Comparison of ENCODE assay signal across 20 cellular contexts in genomic region chr4:120520761-120521160, GRCh38.
"Had no signal": no experiment of that assay in that cellular context is flagged by ENCODE, and none has a peak within 500 bp of the region (broad histone marks: within the 10 kb centered on the region; RNA-seq: fewer than 3 reads in every experiment).

No MANE protein-coding gene starts in this region.

- H3K9me3 ChIP-seq: adrenal gland, MG63 had no signal

- H3K9me3 Mint-ChIP-seq: activated naive CD8-positive, alpha-beta T cell treated with anti-CD3 and anti-CD28 coated beads, Interleukin-2, amount 10 ng/mL, durations not matched to agents 7 days and 5 days had no signal

- H3K36me3 Mint-ChIP-seq: activated naive CD8-positive, alpha-beta T cell treated with anti-CD3 and anti-CD28 coated beads, Interleukin-2, amount 10 ng/mL, durations not matched to agents 7 days and 5 days had no signal

- H3K27ac Mint-ChIP-seq: activated CD8-positive, alpha-beta T cell treated with anti-CD3 and anti-CD28 coated beads, Interleukin-2, amount 10 ng/mL, durations not matched to agents 7 days and 5 days; activated naive CD8-positive, alpha-beta T cell treated with anti-CD3 and anti-CD28 coated beads, Interleukin-2, amount 10 ng/mL, durations not matched to agents 7 days and 5 days had no signal

- H3K27ac ChIP-seq: adrenal gland, WERI-Rb-1 had no signal

- H3K27me3 ChIP-seq: adrenal gland, MG63 had no signal

- H3K36me3 ChIP-seq: adrenal gland, MG63, WERI-Rb-1 had no signal

- H3K4me3 Mint-ChIP-seq: activated CD8-positive, alpha-beta T cell treated with anti-CD3 and anti-CD28 coated beads, Interleukin-2, amount 10 ng/mL, durations not matched to agents 7 days and 5 days; activated naive CD8-positive, alpha-beta T cell treated with anti-CD3 and anti-CD28 coated beads, Interleukin-2, amount 10 ng/mL, durations not matched to agents 7 days and 5 days had no signal

- H3K4me1 ChIP-seq: adrenal gland had no signal

- H3K4me1 Mint-ChIP-seq: activated naive CD8-positive, alpha-beta T cell treated with anti-CD3 and anti-CD28 coated beads, Interleukin-2, amount 10 ng/mL, durations not matched to agents 7 days and 5 days had no signal

- ATAC-seq: activated CD4-positive, CD25-positive, alpha-beta regulatory T cell treated with anti-CD3 and anti-CD28 coated beads, Interleukin-2, amount 50 U/mL, for 24 hours; activated CD8-positive, alpha-beta T cell treated with anti-CD3 and anti-CD28 coated beads, Interleukin-2, amount 10 ng/mL, durations not matched to agents 7 days and 5 days had no signal

- H3K4me3 ChIP-seq: adrenal gland, MG63 had no signal

- DNase-seq: activated CD4-positive, alpha-beta T cell treated with anti-CD3 and anti-CD28 coated beads for 48 hours; activated CD4-positive, alpha-beta T cell treated with anti-CD3 and anti-CD28 coated beads, Interleukin-2, amount 50 U/mL, for 4 hours; activated CD8-positive, alpha-beta memory T cell treated with anti-CD3 and anti-CD28 coated beads, Interleukin-2, amount 50 U/mL, for 48 hours; activated CD8-positive, alpha-beta T cell treated with anti-CD3 and anti-CD28 coated beads, Interleukin-2, amount 10 ng/mL, durations not matched to agents 7 days and 5 days; activated naive CD4-positive, alpha-beta T cell treated with anti-CD3 and anti-CD28 coated beads, Interleukin-2, amount 50 U/mL, for 16 hours; activated naive CD8-positive, alpha-beta T cell treated with anti-CD3 and anti-CD28 coated beads, Interleukin-2, amount 10 ng/mL, durations not matched to agents 7 days and 5 days; activated T-cell treated with anti-CD3 and anti-CD28 coated beads, Interleukin-2, amount 50 U/mL, for 1 hour; adrenal gland; anterior cingulate cortex; cerebellar nuclear complex; MG63; NCI-H1105; NCI-H1436; NCI-H1694 treated with DMSO at 0.1 percent for 48 hours; NCI-H2081; NCI-H524; SIG-M5; T-helper 1 cell; WERI-Rb-1 had no signal
